Comparison of ENCODE assay signal across 14 cellular contexts in genomic region chr17:32971171-32971570, GRCh38. TPM values are rescaled to one million over a fixed set of nuclear protein-coding genes. Genes with fewer than 3 reads are reported as not detected.
DNase-seq lines count a peak whose midpoint lies in the region; ATAC-seq and TF ChIP-seq lines count a peak whose summit lies in the region.
"Had no signal": no experiment of that assay in that cellular context is flagged by ENCODE, and none has a peak within 500 bp of the region (broad histone marks: within the 10 kb centered on the region; RNA-seq: fewer than 3 reads in every experiment).

No MANE protein-coding gene starts in this region.

- CTCF ChIA-PET in activated naive CD4-positive, alpha-beta T cell treated with anti-CD3 and anti-CD28 coated beads for 36 hours (lab: Charles Lee), result interaction anchor here (0.9 to 1.3 kb wide), 2 partner anchors 29 to 35 kb away, joined by 3 to 4 read pairs; no protein-coding TSS in a partner anchor

- intact Hi-C loops in activated naive CD4-positive, alpha-beta T cell treated with anti-CD3 and anti-CD28 coated beads for 36 hours (cut with micrococcal nuclease), result no loop called here
- intact Hi-C loops in stomach (cut with DNase I; ENCODE audit: low total_unique reads), result no loop called here

- peaks cover 2% of the 10 kb centered on the region for H3K9me3 Mint-ChIP-seq in activated naive CD4-positive, alpha-beta T cell treated with anti-CD3 and anti-CD28 coated beads for 36 hours

- H3K27ac ChIP-seq in SJCRH30 (no peak overlapping the region), stomach (no peak overlapping the region)

- H3K36me3 Mint-ChIP-seq in activated naive CD4-positive, alpha-beta T cell treated with anti-CD3 and anti-CD28 coated beads for 36 hours (ENCODE audit: low read depth), result no peaks in the 10 kb centered on the region

- TF ChIP-seq CTCF in fibroblast of mammary gland (conservative IDR thresholded peaks at IDR 0.05; ENCODE audit: control insufficient read depth, insufficient read depth, low read depth, low read length), result no peak
- no peak for TF ChIP-seq CTCF in stomach (IDR thresholded peaks at IDR 0.05)

- no peak for TF ChIP-seq POLR2A in stomach (IDR thresholded peaks at IDR 0.05)

- no peak overlapping the region for H3K4me3 ChIP-seq in SJCRH30
- H3K4me3 ChIP-seq in fibroblast of mammary gland (ENCODE audit: control insufficient read depth, low read depth, low read length), result no peak overlapping the region
- H3K4me3 ChIP-seq in stomach, result no peak overlapping the region

- H3K9me3 ChIP-seq in SJCRH30 (replicated peaks) (peaks cover 4% of the 10 kb centered on the region; the same call in 1 of the 2 replicates), stomach (no peaks in the 10 kb centered on the region)

- H3K27ac Mint-ChIP-seq in activated naive CD4-positive, alpha-beta T cell treated with anti-CD3 and anti-CD28 coated beads for 36 hours, result no peak overlapping the region

- H3K36me3 ChIP-seq in SJCRH30 (no peaks in the 10 kb centered on the region), stomach (no peaks in the 10 kb centered on the region)

- ATAC-seq in GM18517 (IDR thresholded peaks at IDR 0.05; ENCODE audit: unreplicated experiment) (no peak), GM21447 (IDR thresholded peaks at IDR 0.05; ENCODE audit: unreplicated experiment) (no peak)
- ATAC-seq: SK-N-SH treated with all-trans-retinoic acid at 6 μM for 48 hours had no signal

- WGBS in stomach, 5 donors, result 8 to 45% (median 19%) methylated on average over 1 of the region's 1 CpG

- H3K4me1 ChIP-seq in SJCRH30 (peaks cover 13% of the 10 kb centered on the region), stomach (peaks cover 0 to 18% (median 10%) of the 10 kb centered on the region in 4 donors)

- DNase-seq in activated naive CD4-positive, alpha-beta T cell treated with anti-CD3 and anti-CD28 coated beads for 36 hours, result peak; percentile 59
- DNase-seq in activated naive CD4-positive, alpha-beta T cell (lab: John Stamatoyannopoulos, UW), result no peak
- DNase-seq in SJCRH30, result peak; percentile 13 to 40
- DNase-seq in fibroblast of mammary gland (ENCODE audit: low read depth), result peak; percentile 74
- DNase-seq in stomach, result peak; percentile 42
- DNase-seq in DMS153 treated with DMSO at 0.1 percent for 48 hours (lab: John Stamatoyannopoulos, UW; ENCODE audit: unreplicated experiment), result no peak
- DNase-seq: activated T-cell treated with anti-CD3 and anti-CD28 coated beads, Interleukin-2, amount 50 U/mL, for 1 hour; NCI-H446 had no signal

- H3K4me3 Mint-ChIP-seq in activated naive CD4-positive, alpha-beta T cell treated with anti-CD3 and anti-CD28 coated beads for 36 hours, result no peak overlapping the region
- H3K4me3 Mint-ChIP-seq: nephron had no signal

- H3K4me1 Mint-ChIP-seq in activated naive CD4-positive, alpha-beta T cell treated with anti-CD3 and anti-CD28 coated beads for 36 hours (ENCODE audit: low read depth), result peaks cover 7% of the 10 kb centered on the region

- H3K27me3 Mint-ChIP-seq in activated naive CD4-positive, alpha-beta T cell treated with anti-CD3 and anti-CD28 coated beads for 36 hours (ENCODE audit: low read depth), result peaks cover 6% of the 10 kb centered on the region

- TF ChIP-seq EP300 in stomach (IDR thresholded peaks at IDR 0.05), result no peak

- H3K27me3 ChIP-seq in SJCRH30 (peaks cover 10% of the 10 kb centered on the region; the same call in 1 of the 2 replicates), stomach (no peaks in the 10 kb centered on the region)

RNA-seq across cellular contexts. Expression of gene SPACA3, which starts 20.5 kb away (rescaled TPM):
- not detected for total RNA-seq in activated naive CD4-positive, alpha-beta T cell treated with anti-CD3 and anti-CD28 coated beads for 36 hours
- total RNA-seq in SJCRH30 (2014; rRNA removed; shearing (Covaris generic)), result not detected in 2 replicates
- total RNA-seq in stomach, result not detected
- polyA plus RNA-seq in stomach, result under 1 TPM in 1 of 3 donors, not detected in 2; 0.15 TPM
- total RNA-seq: M059J, urinary bladder had no signal
- polyA plus RNA-seq: urinary bladder had no signal

RNA-seq across cellular contexts. Expression of gene TMEM98, which starts 43.2 kb away (rescaled TPM):
- not detected for total RNA-seq in activated naive CD4-positive, alpha-beta T cell treated with anti-CD3 and anti-CD28 coated beads for 36 hours
- total RNA-seq in SJCRH30 (2014; rRNA removed; shearing (Covaris generic)), result 68.6 and 71.8 TPM in 2 replicates
- 100 to 1,000 TPM in 4 of 5 donors, 10 to 100 TPM in 1; 46.4 to 161 (median 104) TPM for total RNA-seq in stomach
- polyA plus RNA-seq in stomach, result 10 to 100 TPM; 43.7 to 49.6 (median 49.5) TPM

Comparison
In these comparisons a context has a peak if more than half of its experiments do, and no peak if none do; other contexts are left out.
1. DNase-seq: peak in activated naive CD4-positive, alpha-beta T cell treated with anti-CD3 and anti-CD28 coated beads for 36 hours (single experiment), SJCRH30 (2 of 2), fibroblast of mammary gland (single experiment) and stomach (single experiment); none in activated naive CD4-positive, alpha-beta T cell (0 of 4) and DMS153 treated with DMSO at 0.1 percent for 48 hours (single experiment).
2. RNA of gene TMEM98, which starts 43.2 kb away (total RNA-seq): 46.4 to 161 TPM in stomach and 68.6 to 71.8 TPM in SJCRH30; not detected in activated naive CD4-positive, alpha-beta T cell treated with anti-CD3 and anti-CD28 coated beads for 36 hours; every median in the first group is over 10 times any median in the second.